9 cellular contexts compared by ENCODE assay signal in the genomic region with DNA sequence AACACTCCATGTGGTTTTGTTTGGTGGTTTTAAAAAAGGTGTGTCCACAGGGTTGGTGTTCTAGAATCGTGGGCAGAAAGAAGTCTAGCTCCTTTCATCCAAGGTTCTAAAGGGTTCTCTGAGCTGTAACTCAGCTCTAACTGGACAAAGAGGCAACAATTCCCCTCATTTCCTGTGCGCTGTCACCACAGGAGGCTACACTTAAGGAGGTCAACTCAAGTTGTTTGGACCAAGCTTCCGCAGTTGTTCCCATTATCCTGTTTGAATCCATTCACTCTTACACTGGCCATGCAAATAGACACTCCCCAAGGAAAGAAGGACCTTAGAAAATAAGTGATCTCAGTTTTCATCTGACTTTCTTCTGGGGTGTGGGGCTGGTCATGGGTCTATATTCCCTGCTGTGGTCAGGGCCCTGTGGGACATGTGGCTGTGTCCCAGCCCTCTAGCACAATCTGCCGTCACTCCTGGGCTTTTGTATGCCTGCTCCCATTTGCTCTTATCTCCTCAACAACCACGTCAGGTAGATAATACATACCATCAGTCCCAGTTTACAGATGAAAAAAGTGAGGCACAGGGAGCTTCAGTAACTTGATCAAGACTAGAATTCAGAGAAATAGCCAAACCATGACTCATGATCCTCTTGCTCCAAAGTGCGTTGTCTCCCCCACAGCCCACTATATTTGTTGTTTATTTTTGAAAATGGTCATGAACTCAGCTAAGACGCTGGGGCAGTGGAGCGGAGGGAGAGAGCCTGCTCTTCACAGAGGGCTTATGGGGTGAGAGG.
A peak's percentile ranks its signal among the peaks of the same experiment; 100 is the strongest.
DNase-seq lines count a peak whose midpoint lies in the region; ATAC-seq and TF ChIP-seq lines count a peak whose summit lies in the region.
"Had no signal": no experiment of that assay in that cellular context is flagged by ENCODE, and none has a peak within 500 bp of the region (broad histone marks: within the 10 kb centered on the region; RNA-seq: fewer than 3 reads in every experiment).

No MANE protein-coding gene starts in this region.

- POLR2A ChIA-PET in OCI-LY7 (lab: Charles Lee) = no interaction called here

- H3K4me1 Mint-ChIP-seq in nephron progenitor cell = peaks cover 55% of the 10 kb centered on the region
- H3K4me1 Mint-ChIP-seq: activated naive CD8-positive, alpha-beta T cell treated with anti-CD3 and anti-CD28 coated beads for 36 hours had no signal

- intact Hi-C loops in left ventricle myocardium inferior (cut with micrococcal nuclease) (no loop called here), left ventricle myocardium superior (cut with micrococcal nuclease) (no loop called here), OCI-LY7 (cut with micrococcal nuclease; ENCODE audit: unreplicated experiment) (no loop called here)

- H3K9ac ChIP-seq in duodenal mucosa (ENCODE audit: low read depth in 1 of 2, low read length in 2 of 2) (peak overlapping the region; percentile 16 to 76), MM.1S (ENCODE audit: low read length) (no peak overlapping the region)

- ATAC-seq in left ventricle myocardium superior (no peak), HG02885 (IDR thresholded peaks at IDR 0.05; ENCODE audit: poor library complexity, unreplicated experiment) (no peak)

- H3K27ac Mint-ChIP-seq in nephron progenitor cell = peak overlapping the region; percentile 97
- H3K27ac Mint-ChIP-seq: activated naive CD8-positive, alpha-beta T cell treated with anti-CD3 and anti-CD28 coated beads for 36 hours had no signal

- H3K4me2 ChIP-seq in OCI-LY7 (ENCODE audit: low read length) = no peak overlapping the region
- no peak overlapping the region for H3K4me2 ChIP-seq in MM.1S (ENCODE audit: low read depth, low read length)

- no peak for DNase-seq in left ventricle myocardium inferior
- no peak for DNase-seq in left ventricle myocardium superior
- DNase-seq in nephron progenitor cell = no peak
- DNase-seq in NCI-H2107 treated with DMSO at 0.1 percent for 48 hours (lab: John Stamatoyannopoulos, UW; ENCODE audit: unreplicated experiment) = no peak
- no peak for DNase-seq in OCI-LY7 (ENCODE audit: low spot score)
- no peak for DNase-seq in MM.1S
- DNase-seq: activated naive CD8-positive, alpha-beta T cell treated with anti-CD3 and anti-CD28 coated beads for 36 hours had no signal

- H2AFZ ChIP-seq in OCI-LY7 (ENCODE audit: low read length) = no peak overlapping the region
- no peak overlapping the region for H2AFZ ChIP-seq in MM.1S (ENCODE audit: low read length)

- peaks cover 10% of the 10 kb centered on the region for H3K36me3 Mint-ChIP-seq in nephron progenitor cell (ENCODE audit: low read depth)

- H3K27me3 ChIP-seq in left ventricle myocardium inferior (ENCODE audit: low read depth) = peaks cover 16% of the 10 kb centered on the region
- no peaks in the 10 kb centered on the region for H3K27me3 ChIP-seq in duodenal mucosa (ENCODE audit: control insufficient read depth in 1 of 2, insufficient read depth in 2 of 2, low read length in 2 of 2)
- no peaks in the 10 kb centered on the region for H3K27me3 ChIP-seq in MM.1S (replicated peaks; ENCODE audit: insufficient read depth, low read length)

- H3K9me3 ChIP-seq in left ventricle myocardium inferior (replicated peaks) (peaks cover 8% of the 10 kb centered on the region), duodenal mucosa (ENCODE audit: control insufficient read depth in 1 of 2, low read length in 2 of 2) (no peaks in the 10 kb centered on the region), OCI-LY7 (ENCODE audit: low read length) (no peaks in the 10 kb centered on the region), MM.1S (replicated peaks; ENCODE audit: insufficient read depth, low read length) (no peaks in the 10 kb centered on the region)

- no peak overlapping the region for H3K4me3 Mint-ChIP-seq in nephron progenitor cell
- H3K4me3 Mint-ChIP-seq: activated naive CD8-positive, alpha-beta T cell treated with anti-CD3 and anti-CD28 coated beads for 36 hours had no signal

- peaks cover 21% of the 10 kb centered on the region for H3K9me3 Mint-ChIP-seq in nephron progenitor cell

- CTCF ChIA-PET in OCI-LY7 (lab: Charles Lee; ENCODE audit: unreplicated experiment) = no interaction called here

- H3K27ac ChIP-seq in left ventricle myocardium inferior (replicated peaks) (peak overlapping the region; percentile 62), duodenal mucosa (ENCODE audit: low read depth, low read length) (peak overlapping the region; percentile 81), OCI-LY7 (ENCODE audit: low read depth, low read length, poor library complexity, severe bottlenecking) (no peak overlapping the region), MM.1S (ENCODE audit: low read length) (no peak overlapping the region)

- H3K4me3 ChIP-seq in left ventricle myocardium inferior = no peak overlapping the region
- peak overlapping the region; percentile 0 to 17 for H3K4me3 ChIP-seq in duodenal mucosa (ENCODE audit: low read depth in 1 of 2, low read length in 2 of 2)
- no peak overlapping the region for H3K4me3 ChIP-seq in OCI-LY7 (ENCODE audit: low read depth, low read length, poor library complexity, severe bottlenecking)
- no peak overlapping the region for H3K4me3 ChIP-seq in MM.1S (ENCODE audit: low read length)

- no peak for TF ChIP-seq CTCF in left ventricle myocardium inferior (IDR thresholded peaks at IDR 0.05; ENCODE audit: borderline replicate concordance)
- TF ChIP-seq CTCF in nephron progenitor cell (IDR thresholded peaks at IDR 0.05) = no peak
- TF ChIP-seq CTCF in OCI-LY7 (conservative IDR thresholded peaks at IDR 0.05; ENCODE audit: low read length) = no peak
- TF ChIP-seq CTCF in MM.1S (IDR thresholded peaks at IDR 0.05; ENCODE audit: low read length) = no peak

- no peaks in the 10 kb centered on the region for H3K79me2 ChIP-seq in OCI-LY7 (ENCODE audit: insufficient read depth, low read depth, low read length)
- H3K79me2 ChIP-seq in MM.1S (ENCODE audit: low read length) = no peaks in the 10 kb centered on the region

- H3K27me3 Mint-ChIP-seq in nephron progenitor cell (ENCODE audit: low read depth, poor library complexity) = peaks cover 6% of the 10 kb centered on the region
- H3K27me3 Mint-ChIP-seq: activated naive CD8-positive, alpha-beta T cell treated with anti-CD3 and anti-CD28 coated beads for 36 hours had no signal

- no TSS peak for BruUV-seq in OCI-LY7 (replicated peaks; lab: Mats Ljungman, UMichigan)

- H3K4me1 ChIP-seq in left ventricle myocardium inferior = peaks cover 19% of the 10 kb centered on the region
- H3K4me1 ChIP-seq in duodenal mucosa (ENCODE audit: control insufficient read depth in 1 of 2, insufficient read depth in 2 of 2, low read length in 2 of 2) = peaks cover 44 to 64% of the 10 kb centered on the region in 2 donors
- no peaks in the 10 kb centered on the region for H3K4me1 ChIP-seq in OCI-LY7 (ENCODE audit: insufficient read depth, low read length, poor library complexity, severe bottlenecking)
- H3K4me1 ChIP-seq in MM.1S (ENCODE audit: low read length) = no peaks in the 10 kb centered on the region

- H3K9me2 ChIP-seq in OCI-LY7 (ENCODE audit: insufficient read depth, low read length) (no peaks in the 10 kb centered on the region), MM.1S (replicated peaks; ENCODE audit: insufficient read depth, low read length) (no peaks in the 10 kb centered on the region)

- H3K36me3 ChIP-seq in left ventricle myocardium inferior = no peaks in the 10 kb centered on the region
- H3K36me3 ChIP-seq in duodenal mucosa (ENCODE audit: control insufficient read depth in 1 of 2, insufficient read depth in 2 of 2, low read length in 2 of 2) = no peaks in the 10 kb centered on the region
- no peaks in the 10 kb centered on the region for H3K36me3 ChIP-seq in OCI-LY7 (ENCODE audit: insufficient read depth, low read length)
- H3K36me3 ChIP-seq in MM.1S (replicated peaks; ENCODE audit: insufficient read depth, low read length) = no peaks in the 10 kb centered on the region

- no peaks in the 10 kb centered on the region for H4K20me1 ChIP-seq in OCI-LY7 (ENCODE audit: insufficient read depth, low read length)
- no peaks in the 10 kb centered on the region for H4K20me1 ChIP-seq in MM.1S (ENCODE audit: insufficient read depth, low read length)

- no peaks in the 10 kb centered on the region for H3F3A ChIP-seq in MM.1S (ENCODE audit: insufficient read depth, low read length)

Comparison
In these comparisons a context has a peak if more than half of its experiments do, and no peak if none do; other contexts are left out.
1. H3K27ac ChIP-seq: peak in left ventricle myocardium inferior (single experiment) and duodenal mucosa (single experiment); none in OCI-LY7 (single experiment) and MM.1S (single experiment).
2. H3K4me3 ChIP-seq: peak in duodenal mucosa (2 of 2); none in left ventricle myocardium inferior (single experiment), OCI-LY7 (single experiment) and MM.1S (single experiment).